In the genomic region with DNA sequence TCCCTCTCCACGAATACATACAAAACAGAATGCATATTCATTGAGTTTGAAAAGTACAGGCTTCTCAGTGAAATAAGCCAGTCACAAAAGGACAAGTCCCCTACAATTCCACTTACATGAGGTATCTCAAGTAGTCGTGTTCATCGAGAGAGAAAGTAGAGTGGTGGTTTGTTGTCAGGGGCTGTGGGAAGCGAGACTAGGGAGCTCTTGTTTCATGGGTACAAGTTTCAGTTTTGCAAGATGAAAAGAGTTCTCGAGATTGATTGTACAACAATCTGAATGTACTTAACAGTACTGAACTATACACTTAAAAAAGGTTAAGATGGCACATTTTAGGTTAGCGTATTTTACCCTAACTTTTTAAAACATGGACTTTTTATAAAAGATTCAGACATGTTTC, we compare ENCODE assay signal across 8 cellular contexts.
DNase-seq lines count a peak whose midpoint lies in the region; ATAC-seq and TF ChIP-seq lines count a peak whose summit lies in the region.

No MANE protein-coding gene starts in this region.

- H3K27ac Mint-ChIP-seq in activated T-helper 17 cell treated with anti-CD3 and anti-CD28 coated beads, Interleukin-2, amount 50 U/mL, for 72 hours = no peak overlapping the region

- H3K36me3 Mint-ChIP-seq in activated T-helper 17 cell treated with anti-CD3 and anti-CD28 coated beads, Interleukin-2, amount 50 U/mL, for 72 hours (ENCODE audit: low read depth) = no peaks in the 10 kb centered on the region

- intact Hi-C loops in upper lobe of right lung (cut with DNase I) = no loop called here

- peak overlapping the region; percentile 54 for H3K4me3 Mint-ChIP-seq in activated T-helper 17 cell treated with anti-CD3 and anti-CD28 coated beads, Interleukin-2, amount 50 U/mL, for 72 hours

- no peaks in the 10 kb centered on the region for H3K9me3 Mint-ChIP-seq in activated T-helper 17 cell treated with anti-CD3 and anti-CD28 coated beads, Interleukin-2, amount 50 U/mL, for 72 hours

- no peaks in the 10 kb centered on the region for H3K36me3 ChIP-seq in upper lobe of right lung

- no peak overlapping the region for H3K27ac ChIP-seq in upper lobe of right lung

- no peak overlapping the region for H3K4me3 ChIP-seq in upper lobe of right lung

- H3K27me3 ChIP-seq in upper lobe of right lung = no peaks in the 10 kb centered on the region

- H3K4me1 ChIP-seq in upper lobe of right lung = peaks cover 15% of the 10 kb centered on the region

- H3K9me3 ChIP-seq in upper lobe of right lung = no peaks in the 10 kb centered on the region

- no peaks in the 10 kb centered on the region for H3K27me3 Mint-ChIP-seq in activated T-helper 17 cell treated with anti-CD3 and anti-CD28 coated beads, Interleukin-2, amount 50 U/mL, for 72 hours

- peak; percentile 53 for DNase-seq in activated naive CD4-positive, alpha-beta T cell treated with Interleukin-2 at 50 U/mL for 16 hours
- DNase-seq in activated naive CD4-positive, alpha-beta T cell (lab: John Stamatoyannopoulos, UW) = no peak
- DNase-seq in upper lobe of right lung (no peak), glomerular visceral epithelial cell (ENCODE audit: extremely low spot score) (no peak), NCI-H2029 treated with DMSO at 0.1 percent for 48 hours (lab: John Stamatoyannopoulos, UW) (no peak), DMS153 treated with DMSO at 0.1 percent for 48 hours (lab: John Stamatoyannopoulos, UW; ENCODE audit: unreplicated experiment) (no peak)

- no peak for TF ChIP-seq CTCF in upper lobe of right lung (IDR thresholded peaks at IDR 0.05)

- peaks cover 25% of the 10 kb centered on the region for H3K4me1 Mint-ChIP-seq in activated T-helper 17 cell treated with anti-CD3 and anti-CD28 coated beads, Interleukin-2, amount 50 U/mL, for 72 hours

- ATAC-seq in HG03025 (IDR thresholded peaks at IDR 0.05; ENCODE audit: low FRiP score, unreplicated experiment) = peak; percentile 67
- peak; percentile 96 for ATAC-seq in activated T-helper 17 cell treated with anti-CD3 and anti-CD28 coated beads, Interleukin-2, amount 50 U/mL, for 72 hours (replicated peaks)
- ATAC-seq in upper lobe of right lung = peak; percentile 47
